In the genomic region with DNA sequence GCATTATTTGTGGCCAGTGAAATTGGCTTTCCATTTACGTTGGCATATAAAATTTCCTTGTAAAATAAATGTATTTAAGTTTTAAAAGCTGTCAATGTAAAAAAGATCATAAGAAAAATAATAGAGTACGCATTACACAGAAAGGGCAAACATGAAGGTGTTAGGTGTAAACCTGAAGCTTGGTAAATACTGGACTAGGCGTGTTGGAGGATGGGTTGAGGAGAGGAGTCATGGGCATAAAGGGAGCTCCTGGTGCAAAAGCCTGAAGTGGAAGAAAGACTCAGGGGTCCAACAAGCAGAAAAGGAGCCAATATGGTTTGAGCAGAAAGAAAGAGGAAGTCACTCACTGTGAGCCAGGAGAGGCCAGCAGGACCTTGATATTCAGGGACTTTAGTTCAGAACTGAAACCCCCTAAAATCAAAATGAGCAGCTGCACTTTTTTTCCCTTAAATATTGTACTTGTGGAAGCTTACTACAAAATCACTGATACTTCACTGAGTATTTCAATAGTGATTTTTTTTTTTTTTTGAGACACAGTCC, we compare ENCODE assay signal across 28 cellular contexts. TPM values are rescaled to one million over a fixed set of nuclear protein-coding genes. Genes with fewer than 3 reads are reported as not detected.
DNase-seq lines count a peak whose midpoint lies in the region; ATAC-seq and TF ChIP-seq lines count a peak whose summit lies in the region.
"Had no signal": no experiment of that assay in that cellular context is flagged by ENCODE, and none has a peak within 500 bp of the region (broad histone marks: within the 10 kb centered on the region; RNA-seq: fewer than 3 reads in every experiment).

No MANE protein-coding gene starts in this region.

- H2BK120ac ChIP-seq in IMR-90 (ENCODE audit: low read depth, low read length): no peak overlapping the region

- no peak overlapping the region for H2AK5ac ChIP-seq in IMR-90 (ENCODE audit: low read depth, low read length)

- no peak for TF ChIP-seq POLR2A in IMR-90 (IDR thresholded peaks at IDR 0.05; ENCODE audit: low read depth, low read length)

- H3K4me3 ChIP-seq in IMR-90 (ENCODE audit: insufficient read depth, low read depth, low read length): no peak overlapping the region
- no peak overlapping the region for H3K4me3 ChIP-seq in mammary epithelial cell (replicated peaks in 1 of 3; ENCODE audit: insufficient read depth in 1 of 3, low read depth in 2 of 3, low read length in 3 of 3)
- no peak overlapping the region for H3K4me3 ChIP-seq in smooth muscle cell
- no peak overlapping the region for H3K4me3 ChIP-seq in coronary artery
- H3K4me3 ChIP-seq: GM23338, MG63, psoas muscle, testis had no signal

- no peak overlapping the region for H4K5ac ChIP-seq in IMR-90 (ENCODE audit: low read depth, low read length)

- POLR2A ChIA-PET in IMR-90 (lab: Charles Lee; ENCODE audit: unreplicated experiment): no interaction called here

- DNase-seq in IMR-90: no peak
- peak; percentile 20 for DNase-seq in OCI-M1 (lab: John Stamatoyannopoulos, UW)
- DNase-seq in mammary epithelial cell: peak; percentile 33
- DNase-seq in smooth muscle cell (lab: John Stamatoyannopoulos, UW; ENCODE audit: unreplicated experiment): no peak
- no peak for DNase-seq in NCI-H69 (lab: John Stamatoyannopoulos, UW)
- DNase-seq in coronary artery (ENCODE audit: low spot score): no peak
- no peak for DNase-seq in epidermal melanocyte (ENCODE audit: insufficient read length, low spot score)
- DNase-seq: activated CD4-positive, alpha-beta T cell treated with anti-CD3 and anti-CD28 coated beads, Interleukin-2, amount 10 ng/mL, durations not matched to agents 7 days and 5 days; CD8-positive, alpha-beta T cell; cerebellar nuclear complex; effector CD4-positive, alpha-beta T cell; hippocampal formation; NCI-H1694; NCI-H2171 treated with DMSO at 0.1 percent for 48 hours; NCI-H526; psoas muscle; SIG-M5; stimulated activated CD4-positive, alpha-beta T cell treated with anti-CD3 and anti-CD28 coated beads, Interleukin-2, amount 100 ng/mL, for 24 hours; stimulated activated naive B cell treated with anti-CD40 and anti-IgM and Interleukin-4, amounts not matched to agents 10 μg/mL and 1 μg/mL and 100 μg/mL, for 72 hours; T-helper 2 cell; testis; WERI-Rb-1 had no signal

- H3K9me1 ChIP-seq in IMR-90 (ENCODE audit: insufficient read depth, low read length): no peaks in the 10 kb centered on the region

- H3K9me3 ChIP-seq in IMR-90 (ENCODE audit: control insufficient read depth, insufficient read depth, low read length) (no peaks in the 10 kb centered on the region), mammary epithelial cell (replicated peaks; ENCODE audit: insufficient read depth, low read length) (no peaks in the 10 kb centered on the region), smooth muscle cell (replicated peaks; ENCODE audit: low read depth) (no peaks in the 10 kb centered on the region)
- H3K9me3 ChIP-seq: MG63, neutrophil, testis had no signal

- H3K18ac ChIP-seq in IMR-90 (ENCODE audit: low read depth, low read length): no peak overlapping the region

- no peaks in the 10 kb centered on the region for H3K79me2 ChIP-seq in mammary epithelial cell (ENCODE audit: insufficient read depth, low read length)
- H3K79me2 ChIP-seq in smooth muscle cell (ENCODE audit: low read depth): no peaks in the 10 kb centered on the region

- dilution Hi-C loops in IMR-90 (cut with HindIII; ENCODE audit: low sequenced_read_pairs, unreplicated experiment) (no loop called here), mammary epithelial cell (cut with HindIII; ENCODE audit: low sequenced_read_pairs) (no loop called here)

- H3K4me2 ChIP-seq in IMR-90 (ENCODE audit: low read depth, low read length): no peak overlapping the region
- H3K4me2 ChIP-seq in mammary epithelial cell (ENCODE audit: insufficient read depth, low read depth, low read length): peak overlapping the region; percentile 71
- peak overlapping the region; percentile 32 for H3K4me2 ChIP-seq in smooth muscle cell
- H3K4me2 ChIP-seq: GM23338 had no signal

- ATAC-seq in IMR-90 (ENCODE audit: low read depth): no peak
- no peak for ATAC-seq in GM21528 (IDR thresholded peaks at IDR 0.05; ENCODE audit: low FRiP score, unreplicated experiment)
- ATAC-seq: activated naive CD4-positive, alpha-beta T cell treated with anti-CD3 and anti-CD28 coated beads, Interleukin-2, amount 50 U/mL, for 72 hours; CD8-positive, alpha-beta T cell; GM23338; psoas muscle; stimulated activated naive B cell treated with anti-CD40 and anti-IgM and Interleukin-4, amounts not matched to agents 10 μg/mL and 1 μg/mL and 100 μg/mL, for 72 hours had no signal

- CTCF ChIA-PET in IMR-90 (lab: Yijun Ruan, JAX) (interaction anchor here (1.2 to 1.3 kb wide), 2 partner anchors 19 to 31 kb away, joined by 3 read pairs; no protein-coding TSS in a partner anchor), mammary epithelial cell (lab: Charles Lee; ENCODE audit: low non-redundant PET) (interaction anchor here (0.9 kb wide), 1 partner anchor 330 kb away, joined by 3 read pairs; no protein-coding TSS in a partner anchor)

- no peaks in the 10 kb centered on the region for H3F3A ChIP-seq in smooth muscle cell (ENCODE audit: low read depth)

- H4K91ac ChIP-seq in IMR-90 (ENCODE audit: insufficient read depth, low read depth, low read length): no peak overlapping the region

- no peak overlapping the region for H3K56ac ChIP-seq in IMR-90 (ENCODE audit: extremely low read depth, insufficient read depth, low read length)

- no peak for TF ChIP-seq RAD21 in IMR-90 (IDR thresholded peaks at IDR 0.05; ENCODE audit: low read length)

- no peak overlapping the region for H2AK9ac ChIP-seq in IMR-90 (replicated peaks; ENCODE audit: low read depth, low read length, poor library complexity)

- no peak overlapping the region for H3K23ac ChIP-seq in IMR-90 (ENCODE audit: low read depth, low read length)

- BruUV-seq in IMR-90 (replicated peaks; lab: Mats Ljungman, UMichigan): no TSS peak
- BruUV-seq in mammary epithelial cell (replicated peaks; lab: Mats Ljungman, UMichigan): no TSS peak

- peak overlapping the region; percentile 82 for H2BK20ac ChIP-seq in IMR-90 (ENCODE audit: low read depth, low read length)

- H3K27me3 ChIP-seq in IMR-90 (ENCODE audit: control insufficient read depth, insufficient read depth, low read length) (no peaks in the 10 kb centered on the region), mammary epithelial cell (ENCODE audit: insufficient read depth, low read length) (no peaks in the 10 kb centered on the region), smooth muscle cell (ENCODE audit: low read depth) (no peaks in the 10 kb centered on the region)
- H3K27me3 ChIP-seq: MG63, testis had no signal

- 92% methylated on average over 2 of the region's 3 CpGs; no CpG with 5 or more reads in 1 of the 2 experiments for WGBS in IMR-90 (ENCODE audit: extremely low coverage in 2 of 2, insufficient read length in 1 of 2), 2 experiments
- 58% methylated on average over 3 of the region's 3 CpGs for WGBS in mammary epithelial cell (ENCODE audit: low coverage, missing lambda C conversion rate)
- WGBS in smooth muscle cell (ENCODE audit: low lambda C conversion rate): 91% methylated on average over 3 of the region's 3 CpGs

- H3K79me1 ChIP-seq in IMR-90 (ENCODE audit: low read depth in 1 of 2, low read length in 2 of 2): no peaks in the 10 kb centered on the region

- no peak overlapping the region for H2BK15ac ChIP-seq in IMR-90 (ENCODE audit: low read depth, low read length)

- no peak for TF ChIP-seq CTCF in IMR-90 (conservative IDR thresholded peaks at IDR 0.05; ENCODE audit: low read depth, low read length)
- no peak for TF ChIP-seq CTCF in mammary epithelial cell (conservative IDR thresholded peaks at IDR 0.05 in 1 of 2, IDR thresholded peaks at IDR 0.05 in 1 of 2; ENCODE audit: extremely low read depth in 1 of 2, insufficient read depth in 1 of 2, low read depth in 1 of 2, low read length in 2 of 2)
- no peak for TF ChIP-seq CTCF in smooth muscle cell (IDR thresholded peaks at IDR 0.05; ENCODE audit: borderline replicate concordance, insufficient read depth, poor library complexity, severe bottlenecking)
- TF ChIP-seq CTCF in coronary artery (IDR thresholded peaks at IDR 0.05): no peak

- no peak overlapping the region for H3K14ac ChIP-seq in IMR-90 (replicated peaks; ENCODE audit: low read depth, low read length)

- H3K4ac ChIP-seq in IMR-90 (ENCODE audit: low read depth, low read length): peak overlapping the region; percentile 12; the same call in 1 of the 2 replicates

- no peaks in the 10 kb centered on the region for H3K36me3 ChIP-seq in IMR-90 (ENCODE audit: control insufficient read depth, insufficient read depth, low read length)
- H3K36me3 ChIP-seq in mammary epithelial cell (ENCODE audit: insufficient read depth, low read length): no peaks in the 10 kb centered on the region
- H3K36me3 ChIP-seq in smooth muscle cell (ENCODE audit: low read depth): no peaks in the 10 kb centered on the region
- H3K36me3 ChIP-seq: MG63, neutrophil, WERI-Rb-1 had no signal

- intact Hi-C loops in IMR-90 (cut with micrococcal nuclease) (no loop called here), mammary epithelial cell (cut with micrococcal nuclease) (loop anchor here (1.0 kb wide), 1 partner anchor 32 kb away; no protein-coding TSS in a partner anchor)

- peak overlapping the region; percentile 79 for H2AFZ ChIP-seq in IMR-90 (replicated peaks; ENCODE audit: low read length, poor library complexity)
- peak overlapping the region; percentile 43 for H2AFZ ChIP-seq in mammary epithelial cell (ENCODE audit: low read depth, low read length)
- H2AFZ ChIP-seq in smooth muscle cell (ENCODE audit: low read depth): no peak overlapping the region
- H2AFZ ChIP-seq: GM23338 had no signal

- in situ Hi-C loops in IMR-90 (cut with MboI; ENCODE audit: low sequenced_read_pairs) (no loop called here), mammary epithelial cell (cut with MboI; ENCODE audit: low sequenced_read_pairs in 2 of 2) (no loop called here)

- H3K27ac ChIP-seq in IMR-90 (ENCODE audit: insufficient read depth, low read length) (no peak overlapping the region), mammary epithelial cell (ENCODE audit: insufficient read depth, low read depth, low read length) (peak overlapping the region; percentile 98), smooth muscle cell (ENCODE audit: low read depth) (peak overlapping the region; percentile 78), coronary artery (no peak overlapping the region)
- H3K27ac ChIP-seq: neutrophil, psoas muscle, testis, WERI-Rb-1 had no signal

- H4K20me1 ChIP-seq in IMR-90 (ENCODE audit: insufficient read depth, low read length): no peaks in the 10 kb centered on the region
- H4K20me1 ChIP-seq in mammary epithelial cell (ENCODE audit: insufficient read depth, low read length): no peaks in the 10 kb centered on the region
- H4K20me1 ChIP-seq in smooth muscle cell (ENCODE audit: low read depth): no peaks in the 10 kb centered on the region

- no peak overlapping the region for H2BK5ac ChIP-seq in IMR-90 (ENCODE audit: low read depth, low read length, poor library complexity, severe bottlenecking)

- H3K4me1 ChIP-seq in IMR-90 (ENCODE audit: control insufficient read depth, insufficient read depth, low read length): no peaks in the 10 kb centered on the region
- H3K4me1 ChIP-seq in mammary epithelial cell (ENCODE audit: insufficient read depth, low read length): peaks cover 26% of the 10 kb centered on the region
- no peaks in the 10 kb centered on the region for H3K4me1 ChIP-seq in smooth muscle cell (ENCODE audit: low read depth)
- H3K4me1 ChIP-seq: psoas muscle, testis had no signal

- H4K8ac ChIP-seq in IMR-90 (ENCODE audit: low read depth in 2 of 2, low read length in 2 of 2): no peak overlapping the region

- no peak overlapping the region for H3K9ac ChIP-seq in IMR-90 (ENCODE audit: low read depth, low read length)
- peak overlapping the region; percentile 70 for H3K9ac ChIP-seq in mammary epithelial cell (ENCODE audit: insufficient read depth, low read length)
- H3K9ac ChIP-seq in smooth muscle cell (ENCODE audit: low read depth): no peak overlapping the region

RNA-seq across cellular contexts. Expression of gene SP5, which starts 24.4 kb away (rescaled TPM):
- not detected in 2 replicates for total RNA-seq in IMR-90 (2012; rRNA removed)
- not detected in 2 replicates for polyA plus RNA-seq in IMR-90 (2012; rRNA removed)
- polyA plus RNA-seq in IMR-90 (2012; cell fraction: cytosol; rRNA removed): not detected in 2 replicates
- polyA plus RNA-seq in IMR-90 (2012; cell fraction: nucleus; rRNA removed; ENCODE audit: low replicate concordance): not detected in 2 replicates
- total RNA-seq in mammary epithelial cell: not detected
- not detected for polyA plus RNA-seq in mammary epithelial cell
- not detected for polyA minus RNA-seq in mammary epithelial cell
- 0.04 TPM in 1 of 2 replicates, not detected in the other for total RNA-seq in smooth muscle cell
- polyA plus RNA-seq in smooth muscle cell: not detected in 2 replicates
- total RNA-seq: activated CD4-positive, alpha-beta T cell treated with anti-CD3 and anti-CD28 coated beads, Interleukin-2, amount 10 ng/mL, durations not matched to agents 7 days and 5 days; CD8-positive, alpha-beta T cell had no signal

RNA-seq across cellular contexts. Expression of gene ERICH2, which starts 30.6 kb away (rescaled TPM):
- total RNA-seq in IMR-90 (2012; rRNA removed) (not detected in 2 replicates), mammary epithelial cell (1 to 10 TPM; 1.7 to 2.4 TPM), smooth muscle cell (not detected in 2 replicates)
- polyA plus RNA-seq in IMR-90 (2012; rRNA removed) (not detected in 2 replicates), mammary epithelial cell (0.20 TPM), smooth muscle cell (0.97 and 1.3 TPM in 2 replicates)
- polyA plus RNA-seq in IMR-90 (2012; cell fraction: cytosol; rRNA removed): not detected in 2 replicates
- polyA plus RNA-seq in IMR-90 (2012; cell fraction: nucleus; rRNA removed; ENCODE audit: low replicate concordance): not detected in 2 replicates
- not detected for polyA minus RNA-seq in mammary epithelial cell
- total RNA-seq: activated CD4-positive, alpha-beta T cell treated with anti-CD3 and anti-CD28 coated beads, Interleukin-2, amount 10 ng/mL, durations not matched to agents 7 days and 5 days; activated naive CD4-positive, alpha-beta T cell treated with anti-CD3 and anti-CD28 coated beads, Interleukin-2, amount 50 U/mL, for 72 hours; CD8-positive, alpha-beta T cell; frontal cortex; GM23338 had no signal

Comparison
In these comparisons a context has a peak if more than half of its experiments do, and no peak if none do; other contexts are left out.
1. DNase-seq: peak in OCI-M1 (single experiment) and mammary epithelial cell (single experiment); none in IMR-90 (single experiment), smooth muscle cell (single experiment), NCI-H69 (single experiment), coronary artery (single experiment) and epidermal melanocyte (single experiment).
2. H3K27ac ChIP-seq: peak in mammary epithelial cell (single experiment) and smooth muscle cell (single experiment); none in IMR-90 (single experiment) and coronary artery (0 of 2).